Comparison of ENCODE assay signal across 10 cellular contexts in genomic region chr10:97726636-97727178, GRCh38. TPM values are rescaled to one million over a fixed set of nuclear protein-coding genes. Genes with fewer than 3 reads are reported as not detected.
DNase-seq lines count a peak whose midpoint lies in the region; ATAC-seq, FAIRE-seq and TF ChIP-seq lines count a peak whose summit lies in the region.
"Had no signal": no experiment of that assay in that cellular context is flagged by ENCODE, and none has a peak within 500 bp of the region (broad histone marks: within the 10 kb centered on the region; RNA-seq: fewer than 3 reads in every experiment).

No MANE protein-coding gene starts in this region.

- no peak overlapping the region for H3K18ac ChIP-seq in H1 (ENCODE audit: extremely low read depth, low read length)

- no peaks in the 10 kb centered on the region for H3K9me3 Mint-ChIP-seq in naive thymus-derived CD4-positive, alpha-beta T cell

- H4K91ac ChIP-seq in H1 (replicated peaks; ENCODE audit: insufficient read length, low read length) = peak overlapping the region; percentile 5

- POLR2A ChIA-PET in H1 (lab: Charles Lee; ENCODE audit: partially characterized antibody) = interaction anchor here (1.1 to 15.1 kb wide), 4 partner anchors 10 to 43 kb away, joined by 3 to 234 read pairs (median 11); partner anchors contain the start of genes AVPI1, MARVELD1 and ZFYVE27
- POLR2A ChIA-PET in naive thymus-derived CD4-positive, alpha-beta T cell (lab: Charles Lee) = interaction anchor here (0.6 kb wide), 1 partner anchor 1215 kb away, joined by 3 read pairs; no protein-coding TSS in a partner anchor

- H3K4me3 ChIP-seq in HUES6 (ENCODE audit: low read depth, low read length) (peak overlapping the region; percentile 16), H1 (ENCODE audit: extremely low read depth in 1 of 4, insufficient read depth in 2 of 4, low read depth in 3 of 4, low read length in 4 of 4) (peak overlapping the region in 3 of 4 experiments; percentile 4 to 39 (median 23); a peak in 3 of 8 replicates), mesodermal cell (ENCODE audit: extremely low read depth, insufficient read depth, low read length, poor library complexity, severe bottlenecking) (no peak overlapping the region)
- H3K4me3 ChIP-seq in naive thymus-derived CD4-positive, alpha-beta T cell (ENCODE audit: low read length) = no peak overlapping the region

- no peak overlapping the region for H2BK120ac ChIP-seq in H1 (replicated peaks; ENCODE audit: low read depth, low read length)

- no peaks in the 10 kb centered on the region for H3K36me3 Mint-ChIP-seq in naive thymus-derived CD4-positive, alpha-beta T cell

- H3K79me2 ChIP-seq in H1 (ENCODE audit: control insufficient read depth in 1 of 2, insufficient read depth in 2 of 2, low read length in 2 of 2) = no peaks in the 10 kb centered on the region

- H3K36me3 ChIP-seq in HUES6 (ENCODE audit: control insufficient read depth, insufficient read depth, low read length) (no peaks in the 10 kb centered on the region), H1 (ENCODE audit: control insufficient read depth in 2 of 4, insufficient read depth in 4 of 4, low read length in 3 of 4) (no peaks in the 10 kb centered on the region), mesodermal cell (ENCODE audit: control insufficient read depth, insufficient read depth, low read length) (peaks cover 4% of the 10 kb centered on the region)
- no peaks in the 10 kb centered on the region for H3K36me3 ChIP-seq in naive thymus-derived CD4-positive, alpha-beta T cell (ENCODE audit: control insufficient read depth in 2 of 3, insufficient read depth in 3 of 3, low read length in 3 of 3)

- H2BK20ac ChIP-seq in H1 (ENCODE audit: low read length) = no peak overlapping the region

- no peak overlapping the region for H2BK15ac ChIP-seq in H1 (ENCODE audit: low read length)

- no peaks in the 10 kb centered on the region for H3K23me2 ChIP-seq in H1 (ENCODE audit: low read depth, low read length)

- no peak overlapping the region for H3K27ac Mint-ChIP-seq in naive thymus-derived CD4-positive, alpha-beta T cell

- no peak for TF ChIP-seq RAD21 in H1 (IDR thresholded peaks at IDR 0.05 in 1 of 2, conservative IDR thresholded peaks at IDR 0.05 in 1 of 2; ENCODE audit: low read depth in 2 of 2, low read length in 2 of 2)

- peak overlapping the region; percentile 66; the same call in 1 of the 2 replicates for H2AFZ ChIP-seq in H1 (ENCODE audit: low read length)

- no peak overlapping the region for H2BK5ac ChIP-seq in H1 (ENCODE audit: low read depth, low read length)

- H3K23ac ChIP-seq in H1 (ENCODE audit: insufficient read length) = no peak overlapping the region

- CTCF ChIA-PET in H1 (lab: Charles Lee; ENCODE audit: partially characterized antibody) = interaction anchor here (0.6 to 15.1 kb wide), 8 partner anchors 9 to 317 kb away, joined by 3 to 773 read pairs (median 6); partner anchors contain the start of genes MARVELD1 and ZFYVE27
- CTCF ChIA-PET in naive thymus-derived CD4-positive, alpha-beta T cell (lab: Charles Lee) = interaction anchor here (0.7 kb wide), 1 partner anchor 431 kb away, joined by 6 read pairs; no protein-coding TSS in a partner anchor

- DNase-seq in A172 (ENCODE audit: low spot score) (peak; percentile 89), H1 (ENCODE audit: low read depth in 1 of 2, low spot score in 2 of 2) (no peak), midbrain (lab: John Stamatoyannopoulos, UW) (no peak), NCI-H2107 (lab: John Stamatoyannopoulos, UW) (no peak)
- no peak for DNase-seq in naive thymus-derived CD4-positive, alpha-beta T cell
- DNase-seq: COR-L47, RPMI8226 had no signal

- intact Hi-C loops in naive thymus-derived CD4-positive, alpha-beta T cell (cut with micrococcal nuclease) = no loop called here

- no peaks in the 10 kb centered on the region for H4K20me1 ChIP-seq in H1 (replicated peaks in 1 of 2; ENCODE audit: control insufficient read depth in 1 of 2, insufficient read depth in 2 of 2, low read length in 2 of 2)

- H3K56ac ChIP-seq in H1 (replicated peaks; ENCODE audit: insufficient read length, low read depth, low read length) = no peak overlapping the region

- peak; percentile 87 for FAIRE-seq in H1 (lab: Jason Lieb, UNC)

- no peak for TF ChIP-seq POLR2A in H1 (IDR thresholded peaks at IDR 0.05; ENCODE audit: control extremely low read depth in 1 of 2, low read depth in 2 of 2, low read length in 2 of 2)

- no peak overlapping the region for H3K4ac ChIP-seq in H1 (replicated peaks; ENCODE audit: insufficient read length, low read depth, low read length)

- H3K9me3 ChIP-seq in HUES6 (ENCODE audit: control insufficient read depth, insufficient read depth, low read depth, low read length) (no peaks in the 10 kb centered on the region), H1 (ENCODE audit: insufficient read depth in 2 of 2, low read depth in 1 of 2, low read length in 1 of 2) (no peaks in the 10 kb centered on the region), mesodermal cell (ENCODE audit: control insufficient read depth, low read length) (no peaks in the 10 kb centered on the region)
- no peaks in the 10 kb centered on the region for H3K9me3 ChIP-seq in naive thymus-derived CD4-positive, alpha-beta T cell (ENCODE audit: control insufficient read depth in 2 of 3, low read length in 3 of 3)

- H3K4me1 ChIP-seq in HUES6 (ENCODE audit: control insufficient read depth, insufficient read depth, low read length) (peaks cover 4% of the 10 kb centered on the region; the same call in 1 of the 2 replicates), H1 (replicated peaks in 1 of 4; ENCODE audit: control insufficient read depth in 3 of 4, insufficient read depth in 4 of 4, low read length in 3 of 4) (no peaks in the 10 kb centered on the region), mesodermal cell (ENCODE audit: control insufficient read depth, insufficient read depth, low read length, poor library complexity, severe bottlenecking) (no peaks in the 10 kb centered on the region)
- H3K4me1 ChIP-seq in naive thymus-derived CD4-positive, alpha-beta T cell (ENCODE audit: control insufficient read depth in 2 of 2, insufficient read depth in 2 of 2, low read length in 2 of 2) = no peaks in the 10 kb centered on the region

- no peaks in the 10 kb centered on the region for H3K27me3 ChIP-seq in HUES6 (ENCODE audit: control insufficient read depth, insufficient read depth, low read length)
- no peaks in the 10 kb centered on the region for H3K27me3 ChIP-seq in H1 (replicated peaks in 1 of 4; ENCODE audit: control insufficient read depth in 3 of 4, extremely low read depth in 1 of 4, insufficient read depth in 3 of 4, low read length in 3 of 4)
- no peaks in the 10 kb centered on the region for H3K27me3 ChIP-seq in naive thymus-derived CD4-positive, alpha-beta T cell (ENCODE audit: control insufficient read depth in 2 of 2, insufficient read depth in 2 of 2, low read length in 2 of 2)

- H3K4me2 ChIP-seq in H1 (ENCODE audit: insufficient read depth in 1 of 2, low read depth in 2 of 2, low read length in 2 of 2) = peak overlapping the region; percentile 38 to 55; a peak in 3 of 4 replicates

- ATAC-seq in HG02852 (IDR thresholded peaks at IDR 0.05; ENCODE audit: unreplicated experiment) = no peak
- no peak for ATAC-seq in naive thymus-derived CD4-positive, alpha-beta T cell

- H3K4me1 Mint-ChIP-seq in naive thymus-derived CD4-positive, alpha-beta T cell = peaks cover 0 to 2% (median 0%) of the 10 kb centered on the region in 7 donors

- H4K5ac ChIP-seq in H1 (ENCODE audit: insufficient read length, low read depth, low read length) = no peak overlapping the region

- TF ChIP-seq CTCF in H1 (IDR thresholded peaks at IDR 0.05; ENCODE audit: control extremely low read depth in 1 of 3, insufficient read depth in 1 of 3, low read depth in 1 of 3, low read length in 3 of 3) = peak in 1 of 3 experiments; percentile 0; a peak in 1 of 4 replicates

- H3K27ac ChIP-seq in HUES6 (ENCODE audit: low read depth, low read length) (no peak overlapping the region), H1 (ENCODE audit: low read depth, low read length) (no peak overlapping the region), mesodermal cell (ENCODE audit: low read depth, low read length, severe bottlenecking) (peak overlapping the region; percentile 53)
- no peak overlapping the region for H3K27ac ChIP-seq in naive thymus-derived CD4-positive, alpha-beta T cell (ENCODE audit: low read depth, low read length)

- H2AK5ac ChIP-seq in H1 (ENCODE audit: low read depth, low read length) = no peak overlapping the region

- peaks cover 0 to 15% (median 5%) of the 10 kb centered on the region in 5 donors for H3K27me3 Mint-ChIP-seq in naive thymus-derived CD4-positive, alpha-beta T cell

- peak overlapping the region; percentile 88 for H4K8ac ChIP-seq in H1 (ENCODE audit: extremely low read depth, insufficient read depth, low read length)

- 34% methylated on average over 8 of the region's 8 CpGs; no CpG with 5 or more reads in 1 of the 2 experiments for WGBS in H1 (ENCODE audit: extremely low coverage in 1 of 2, insufficient coverage in 1 of 2, insufficient read length in 1 of 2, insufficient replicate concordance in 2 of 2, low coverage in 1 of 2, low lambda C conversion rate in 2 of 2, missing lambda C conversion rate in 1 of 2), 2 experiments
- 23 to 29% methylated on average over 3 to 5 of the region's 8 CpGs for WGBS in mesodermal cell (ENCODE audit: insufficient coverage in 2 of 2), 2 experiments

- H3K79me1 ChIP-seq in H1 (ENCODE audit: low read depth, low read length) = no peaks in the 10 kb centered on the region

- no peak for TF ChIP-seq EP300 in H1 (IDR thresholded peaks at IDR 0.05; ENCODE audit: borderline replicate concordance in 1 of 2, low read depth in 2 of 2, low read length in 2 of 2)

- no peak overlapping the region for H3K4me3 Mint-ChIP-seq in naive thymus-derived CD4-positive, alpha-beta T cell

- H3K9ac ChIP-seq in HUES6 (ENCODE audit: low read length) (no peak overlapping the region), H1 (replicated peaks in 1 of 4; ENCODE audit: extremely low read depth in 1 of 4, low read depth in 3 of 4, low read length in 3 of 4) (no peak overlapping the region)

- no peak overlapping the region for H3K14ac ChIP-seq in H1 (ENCODE audit: insufficient read length)

- no peak overlapping the region for H2BK12ac ChIP-seq in H1 (ENCODE audit: low read depth, low read length)

RNA-seq across cellular contexts. Expression of gene ZFYVE27, which starts 10.2 kb away (rescaled TPM):
- total RNA-seq in A172 (2014; rRNA removed; shearing (Covaris generic)) = 22.4 and 25.6 TPM in 2 replicates
- total RNA-seq in H1 (2021; fragmentation: NEBNext Ultra II Directional; extraction: Animal tissue kit (Norgen Biotek cat#: 25700)) = 19.8 and 22.7 TPM in 2 replicates
- polyA plus RNA-seq in H1 (2011; rRNA removed) = 16.6 and 20.9 TPM in 2 replicates
- polyA plus RNA-seq in H1 (2011; cell fraction: cytosol; rRNA removed) = 25.1 TPM
- 71.3 TPM for polyA plus RNA-seq in H1 (2011; cell fraction: nucleus; rRNA removed)
- 16.9 to 25.8 TPM (median 22.2 TPM) in 4 replicates for polyA plus RNA-seq in H1 (2012, experiment 1 of 2)
- 14.8 TPM for polyA plus RNA-seq in H1 (2012, experiment 2 of 2)
- polyA plus RNA-seq in H1 (2013, experiment 1 of 2) = 18.9 TPM
- 17.1 TPM for polyA plus RNA-seq in H1 (2013, experiment 2 of 2)
- polyA minus RNA-seq in H1 (2011; rRNA and poly(A)+ RNA removed) = 18.7 and 19.5 TPM in 2 replicates
- polyA minus RNA-seq in H1 (2011; cell fraction: cytosol; rRNA and poly(A)+ RNA removed) = 11.0 TPM
- 36.0 TPM for polyA minus RNA-seq in H1 (2011; cell fraction: nucleus; rRNA and poly(A)+ RNA removed)
- 18.5 TPM for polyA plus RNA-seq in mesodermal cell (2013, experiment 1 of 2)
- polyA plus RNA-seq in mesodermal cell (2013, experiment 2 of 2) = 16.0 TPM
- total RNA-seq in naive thymus-derived CD4-positive, alpha-beta T cell = 10 to 100 TPM; 31.0 to 68.8 (median 61.8) TPM
- 10 to 100 TPM; 32.9 to 41.0 TPM for polyA plus RNA-seq in naive thymus-derived CD4-positive, alpha-beta T cell

RNA-seq across cellular contexts. Expression of gene MARVELD1, which starts 13.2 kb away (rescaled TPM):
- total RNA-seq in A172 (2014; rRNA removed; shearing (Covaris generic)) = 68.2 and 69.7 TPM in 2 replicates
- 33.1 and 37.3 TPM in 2 replicates for total RNA-seq in H1 (2021; fragmentation: NEBNext Ultra II Directional; extraction: Animal tissue kit (Norgen Biotek cat#: 25700))
- polyA plus RNA-seq in H1 (2011; rRNA removed) = 28.1 and 38.0 TPM in 2 replicates
- polyA plus RNA-seq in H1 (2011; cell fraction: cytosol; rRNA removed) = 24.7 TPM
- polyA plus RNA-seq in H1 (2011; cell fraction: nucleus; rRNA removed) = 50.0 TPM
- polyA plus RNA-seq in H1 (2012, experiment 1 of 2) = 25.0 to 30.8 TPM (median 26.9 TPM) in 4 replicates
- 45.8 TPM for polyA plus RNA-seq in H1 (2012, experiment 2 of 2)
- 25.4 TPM for polyA plus RNA-seq in H1 (2013, experiment 1 of 2)
- 28.3 TPM for polyA plus RNA-seq in H1 (2013, experiment 2 of 2)
- 13.7 and 15.4 TPM in 2 replicates for polyA minus RNA-seq in H1 (2011; rRNA and poly(A)+ RNA removed)
- 19.0 TPM for polyA minus RNA-seq in H1 (2011; cell fraction: cytosol; rRNA and poly(A)+ RNA removed)
- 18.4 TPM for polyA minus RNA-seq in H1 (2011; cell fraction: nucleus; rRNA and poly(A)+ RNA removed)
- polyA plus RNA-seq in mesodermal cell (2013, experiment 1 of 2) = 48.3 TPM
- 43.2 TPM for polyA plus RNA-seq in mesodermal cell (2013, experiment 2 of 2)
- 1 to 10 TPM in 4 of 5 experiments, under 1 TPM in 1; 0.62 to 5.0 (median 2.3) TPM for total RNA-seq in naive thymus-derived CD4-positive, alpha-beta T cell
- polyA plus RNA-seq in naive thymus-derived CD4-positive, alpha-beta T cell = under 1 TPM; 0.07 to 0.09 TPM

RNA-seq across cellular contexts. Expression of gene AVPI1, which starts 39.7 kb away (rescaled TPM):
- total RNA-seq in A172 (2014; rRNA removed; shearing (Covaris generic)) = 26.7 and 28.7 TPM in 2 replicates
- total RNA-seq in H1 (2021; fragmentation: NEBNext Ultra II Directional; extraction: Animal tissue kit (Norgen Biotek cat#: 25700)) = 7.8 and 9.0 TPM in 2 replicates
- 13.5 and 14.5 TPM in 2 replicates for polyA plus RNA-seq in H1 (2011; rRNA removed)
- polyA plus RNA-seq in H1 (2011; cell fraction: cytosol; rRNA removed) = 11.8 TPM
- polyA plus RNA-seq in H1 (2011; cell fraction: nucleus; rRNA removed) = 9.1 TPM
- polyA plus RNA-seq in H1 (2012, experiment 1 of 2) = 5.4 to 8.6 TPM (median 8.0 TPM) in 4 replicates
- 10.0 TPM for polyA plus RNA-seq in H1 (2012, experiment 2 of 2)
- polyA plus RNA-seq in H1 (2013, experiment 1 of 2) = 4.0 TPM
- polyA plus RNA-seq in H1 (2013, experiment 2 of 2) = 3.7 TPM
- 5.5 and 6.8 TPM in 2 replicates for polyA minus RNA-seq in H1 (2011; rRNA and poly(A)+ RNA removed)
- polyA minus RNA-seq in H1 (2011; cell fraction: cytosol; rRNA and poly(A)+ RNA removed) = 11.9 TPM
- 10.5 TPM for polyA minus RNA-seq in H1 (2011; cell fraction: nucleus; rRNA and poly(A)+ RNA removed)
- polyA plus RNA-seq in mesodermal cell (2013, experiment 1 of 2) = 4.1 TPM
- 3.9 TPM for polyA plus RNA-seq in mesodermal cell (2013, experiment 2 of 2)
- total RNA-seq in naive thymus-derived CD4-positive, alpha-beta T cell = 10 to 100 TPM in 1 of 5 experiments, 1 to 10 TPM in 3, under 1 TPM in 1; 0.65 to 10.6 (median 2.5) TPM
- polyA plus RNA-seq in naive thymus-derived CD4-positive, alpha-beta T cell = 1 to 10 TPM; 1.4 to 1.9 TPM

RNA-seq across cellular contexts. Expression of gene SFRP5, which starts 45.1 kb away (rescaled TPM):
- not detected in 2 replicates for total RNA-seq in A172 (2014; rRNA removed; shearing (Covaris generic))
- 3.3 and 3.9 TPM in 2 replicates for total RNA-seq in H1 (2021; fragmentation: NEBNext Ultra II Directional; extraction: Animal tissue kit (Norgen Biotek cat#: 25700))
- 5.9 and 8.6 TPM in 2 replicates for polyA plus RNA-seq in H1 (2011; rRNA removed)
- polyA plus RNA-seq in H1 (2011; cell fraction: cytosol; rRNA removed) = 5.3 TPM
- 4.9 TPM for polyA plus RNA-seq in H1 (2011; cell fraction: nucleus; rRNA removed)
- polyA plus RNA-seq in H1 (2012, experiment 1 of 2) = 1.2 to 5.2 TPM (median 3.9 TPM) in 4 replicates
- 4.1 TPM for polyA plus RNA-seq in H1 (2012, experiment 2 of 2)
- 3.9 TPM for polyA plus RNA-seq in H1 (2013, experiment 1 of 2)
- polyA plus RNA-seq in H1 (2013, experiment 2 of 2) = 3.5 TPM
- polyA minus RNA-seq in H1 (2011; rRNA and poly(A)+ RNA removed) = 1.4 TPM in 2 replicates
- polyA minus RNA-seq in H1 (2011; cell fraction: cytosol; rRNA and poly(A)+ RNA removed) = 3.2 TPM
- polyA minus RNA-seq in H1 (2011; cell fraction: nucleus; rRNA and poly(A)+ RNA removed) = 3.4 TPM
- polyA plus RNA-seq in mesodermal cell (2013, experiment 1 of 2) = 2.1 TPM
- 0.71 TPM for polyA plus RNA-seq in mesodermal cell (2013, experiment 2 of 2)
- under 1 TPM in 2 of 5 experiments, not detected in 3; 0.43 to 0.46 TPM for total RNA-seq in naive thymus-derived CD4-positive, alpha-beta T cell
- polyA plus RNA-seq in naive thymus-derived CD4-positive, alpha-beta T cell = 1 to 10 TPM in 1 of 2 donors, not detected in 1; 1.0 TPM

Comparison
In these comparisons a context has a peak if more than half of its experiments do, and no peak if none do; other contexts are left out.
1. H3K4me3 ChIP-seq: peak in HUES6 (single experiment) and H1 (3 of 4); none in mesodermal cell (single experiment) and naive thymus-derived CD4-positive, alpha-beta T cell (single experiment).